Comparison of ENCODE assay signal across 8 cellular contexts in genomic region chr17:72556944-72557826, GRCh38.
A peak's percentile ranks its signal among the peaks of the same experiment; 100 is the strongest.
DNase-seq lines count a peak whose midpoint lies in the region; ATAC-seq and TF ChIP-seq lines count a peak whose summit lies in the region.

No MANE protein-coding gene starts in this region.

- peak; percentile 85 for TF ChIP-seq CTCF in GM12873 (IDR thresholded peaks at IDR 0.05; ENCODE audit: insufficient read depth, low read depth, low read length, missing control alignments)
- TF ChIP-seq CTCF in left lung (IDR thresholded peaks at IDR 0.05), result peak; percentile 74 to 83

- no peak overlapping the region for H3K4me3 ChIP-seq in left lung

- H3K27ac ChIP-seq in caudate nucleus (ENCODE audit: low read depth, low read length), result no peak overlapping the region
- H3K27ac ChIP-seq in left lung, result no peak overlapping the region

- intact Hi-C loops in left lung (cut with DNase I), result no loop called here

- H3K9me3 ChIP-seq in left lung, result no peaks in the 10 kb centered on the region

- peak; percentile 66 for ATAC-seq in HG03095 (IDR thresholded peaks at IDR 0.05; ENCODE audit: unreplicated experiment)
- ATAC-seq in left lung, result peak; percentile 53
- no peak for ATAC-seq in GM18870 (IDR thresholded peaks at IDR 0.05; ENCODE audit: unreplicated experiment)

- H3K4me1 ChIP-seq in left lung, result peaks cover 0 to 4% of the 10 kb centered on the region in 2 donors

- H3K27me3 ChIP-seq in left lung, result no peaks in the 10 kb centered on the region

- DNase-seq in NCI-H345 (lab: John Stamatoyannopoulos, UW) (peak; percentile 88), caudate nucleus (lab: John Stamatoyannopoulos, UW) (peak in 43 of 61 donors; percentile 5 to 61 (median 29)), left lung (peak in 1 of 2 donors; percentile 60)
- DNase-seq in activated CD4-positive, CD25-positive, alpha-beta regulatory T cell (lab: John Stamatoyannopoulos, UW), result peak in 3 of 4 experiments; percentile 12 to 39 (median 18)
- DNase-seq in stimulated activated CD8-positive, alpha-beta memory T cell treated with anti-CD3 and anti-CD28 coated beads, Interleukin-12 subunit alpha, Interleukin-12 subunit beta, amount 100 ng/mL, for 24 hours (ENCODE audit: extremely low read depth), result peak; percentile 7

- no peaks in the 10 kb centered on the region for H3K36me3 ChIP-seq in left lung
